Comparison of ENCODE assay signal across 8 cellular contexts in the genomic region with DNA sequence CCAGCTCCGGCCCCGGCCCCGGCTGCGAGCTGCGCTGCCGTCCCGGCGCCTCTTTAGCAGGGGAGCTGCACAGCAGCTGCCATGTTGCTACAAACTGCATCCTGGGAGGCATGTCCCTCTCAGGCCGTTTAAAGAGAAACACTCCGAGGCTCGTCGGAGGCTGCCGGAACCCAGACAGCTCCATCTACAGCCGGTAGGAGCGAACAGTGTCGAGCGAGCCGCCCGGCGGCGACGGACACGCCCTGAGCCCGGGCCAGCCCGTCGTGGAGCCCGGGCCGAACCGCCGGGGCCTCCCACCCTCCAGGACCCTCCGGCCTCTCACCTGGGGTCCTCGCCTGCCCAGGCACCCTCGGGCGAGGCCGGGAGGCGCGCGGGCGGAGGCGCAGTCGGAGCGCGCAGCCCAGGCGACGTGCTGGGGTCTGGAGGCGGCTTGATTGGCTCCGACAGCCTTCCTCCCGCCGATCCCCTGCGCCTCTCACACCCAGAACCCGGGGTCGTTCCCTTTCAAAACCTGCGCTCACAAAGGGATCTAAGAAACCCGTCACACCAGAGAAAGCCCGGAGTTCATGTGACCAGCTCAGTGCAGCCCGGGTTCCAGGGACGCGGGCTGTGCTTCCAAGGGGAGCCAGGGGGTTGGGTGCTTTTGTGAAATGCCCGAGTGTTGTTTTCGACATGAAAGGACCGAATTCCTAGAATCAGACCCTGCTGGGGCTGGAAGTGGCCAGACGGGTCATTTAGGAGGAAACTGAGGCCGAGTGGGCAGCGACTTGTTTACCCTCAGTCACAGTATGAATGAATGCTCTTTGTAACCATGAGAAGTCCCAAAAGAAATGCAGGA. TPM values are rescaled to one million over a fixed set of nuclear protein-coding genes. Genes with fewer than 3 reads are reported as not detected.
A peak's percentile ranks its signal among the peaks of the same experiment; 100 is the strongest.
DNase-seq lines count a peak whose midpoint lies in the region; ATAC-seq and TF ChIP-seq lines count a peak whose summit lies in the region.

A gene (minus strand): TSS at position 570 of the 838 bp plus-strand sequence. CDS start 5,040 bp downstream, outside the sequence.

- H3K9ac ChIP-seq in NT2/D1 (ENCODE audit: insufficient read length, low read depth) (peak within 1 kb of the TSS; percentile 76), mucosa of rectum (ENCODE audit: low read depth in 1 of 2, low read length in 2 of 2) (peak within 1 kb of the TSS; percentile 79 to 84)

- H3K4me3 ChIP-seq in Caco-2 (ENCODE audit: low read depth, low read length), result peak within 1 kb of the TSS; percentile 78
- peak within 1 kb of the TSS; percentile 57 for H3K4me3 ChIP-seq in HL-60 (replicated peaks; ENCODE audit: insufficient read depth, low read length)
- peak within 1 kb of the TSS; percentile 56 for H3K4me3 ChIP-seq in NT2/D1 (ENCODE audit: insufficient read length, low read depth)
- H3K4me3 ChIP-seq in mucosa of rectum (ENCODE audit: low read length in 2 of 2), result peak within 1 kb of the TSS; percentile 65 to 71

- POLR2A ChIA-PET in Caco-2 (lab: Charles Lee), result interaction anchor here (0.6 kb wide), 1 partner anchor 14 kb away, joined by 4 read pairs; no protein-coding TSS in a partner anchor

- H3K9me3 ChIP-seq in Caco-2, result 0 out of 2 replicates have a peak, but pooled peaks cover under 1% of the 10 kb centered on the region
- H3K9me3 ChIP-seq in NT2/D1 (ENCODE audit: insufficient read depth, low read length), result peaks cover 2% of the 10 kb centered on the region; the same call in 1 of the 2 replicates
- no peaks in the 10 kb centered on the region for H3K9me3 ChIP-seq in mucosa of rectum (ENCODE audit: control insufficient read depth in 2 of 2, low read length in 2 of 2)

- peaks cover 7% of the 10 kb centered on the region for H3K4me1 Mint-ChIP-seq in Caco-2 (ENCODE audit: low read depth, unreplicated experiment)

- H3K27me3 Mint-ChIP-seq in Caco-2 (ENCODE audit: insufficient read depth, unreplicated experiment), result peaks cover 6% of the 10 kb centered on the region

- no peak within 1 kb of the TSS for H3K27ac ChIP-seq in HL-60 (replicated peaks)
- peak within 1 kb of the TSS; percentile 66 for H3K27ac ChIP-seq in epithelial cell of prostate
- peak within 1 kb of the TSS; percentile 30 to 58 for H3K27ac ChIP-seq in mucosa of rectum (ENCODE audit: low read depth in 2 of 2, low read length in 2 of 2)

- H3K4me1 ChIP-seq in Caco-2 (no peaks in the 10 kb centered on the region), NT2/D1 (ENCODE audit: insufficient read depth, insufficient read length) (peaks cover 2% of the 10 kb centered on the region), mucosa of rectum (ENCODE audit: control insufficient read depth in 2 of 2, insufficient read depth in 2 of 2, low read length in 2 of 2) (peaks cover 6 to 7% of the 10 kb centered on the region in 2 donors)

- H3K9me3 Mint-ChIP-seq in Caco-2 (ENCODE audit: unreplicated experiment), result peaks cover 4% of the 10 kb centered on the region

- no TSS peak for BruUV-seq in Caco-2 (replicated peaks; lab: Mats Ljungman, UMichigan)

- DNase-seq in Caco-2, result peak; percentile 86 to 88
- DNase-seq in HL-60 (ENCODE audit: low read depth in 1 of 2, low spot score in 1 of 2), result peak; percentile 52 to 90
- peak; percentile 71 for DNase-seq in NT2/D1 (ENCODE audit: low read depth, low spot score)
- DNase-seq in activated CD8-positive, alpha-beta memory T cell treated with anti-CD3 and anti-CD28 coated beads, Interleukin-2, amount 50 U/mL, for 4 hours, result peak; percentile 77
- DNase-seq in epithelial cell of prostate (ENCODE audit: low read depth, low spot score), result peak; percentile 49
- peak; percentile 52 to 61 for DNase-seq in stimulated activated CD8-positive, alpha-beta memory T cell treated with anti-CD3 and anti-CD28 coated beads, Interleukin-4, amount 100 ng/mL, for 4 hours (ENCODE audit: low read depth in 2 of 2, low spot score in 1 of 2)

- intact Hi-C loops in Caco-2 (cut with micrococcal nuclease; ENCODE audit: unreplicated experiment), result no loop called here

- H3K27ac Mint-ChIP-seq in Caco-2 (ENCODE audit: unreplicated experiment), result peak within 1 kb of the TSS; percentile 36

- CTCF ChIA-PET in Caco-2 (lab: Charles Lee), result interaction anchor here (0.7 to 1.9 kb wide), 5 partner anchors 44 to 199 kb away, joined by 3 to 14 read pairs (median 4); a partner anchor contains a TSS

- peak; percentile 32 to 50 for TF ChIP-seq CTCF in Caco-2 (IDR thresholded peaks at IDR 0.05; ENCODE audit: insufficient read depth in 1 of 2, low read depth in 1 of 2, low read length in 1 of 2, severe bottlenecking in 1 of 2, unreplicated experiment in 1 of 2)
- peak; percentile 35 for TF ChIP-seq CTCF in HL-60 (IDR thresholded peaks at IDR 0.05; ENCODE audit: insufficient read depth, low read length)

- peaks cover 17% of the 10 kb centered on the region for H3K36me3 Mint-ChIP-seq in Caco-2 (ENCODE audit: insufficient read depth, unreplicated experiment)

- H3K36me3 ChIP-seq in Caco-2 (ENCODE audit: control insufficient read depth, insufficient read depth, low read length) (no peaks in the 10 kb centered on the region), NT2/D1 (ENCODE audit: insufficient read depth, insufficient read length, low read length) (peaks cover 14% of the 10 kb centered on the region), mucosa of rectum (ENCODE audit: control insufficient read depth in 2 of 2, insufficient read depth in 2 of 2, low read length in 2 of 2) (peaks cover under 1 to 3% of the 10 kb centered on the region in 2 donors)

- no peaks in the 10 kb centered on the region for H3K27me3 ChIP-seq in Caco-2 (replicated peaks; ENCODE audit: control insufficient read depth, insufficient read depth, low read length)
- H3K27me3 ChIP-seq in HL-60 (ENCODE audit: insufficient read depth, poor library complexity, severe bottlenecking), result no peaks in the 10 kb centered on the region
- peaks cover 12% of the 10 kb centered on the region for H3K27me3 ChIP-seq in NT2/D1 (ENCODE audit: insufficient read depth, insufficient read length)
- H3K27me3 ChIP-seq in mucosa of rectum (ENCODE audit: control insufficient read depth in 2 of 2, insufficient read depth in 2 of 2, low read length in 2 of 2), result peaks cover 0 to 3% of the 10 kb centered on the region in 2 donors

- peak within 1 kb of the TSS; percentile 76 for H3K4me3 Mint-ChIP-seq in Caco-2 (ENCODE audit: unreplicated experiment)

- peak; percentile 94 for ATAC-seq in GM19463 (IDR thresholded peaks at IDR 0.05; ENCODE audit: unreplicated experiment)

RNA-seq across cellular contexts. Expression of the gene that starts here (rescaled TPM):
- 20.8 and 22.7 TPM in 2 replicates for total RNA-seq in Caco-2 (2022)
